In the genomic region with DNA sequence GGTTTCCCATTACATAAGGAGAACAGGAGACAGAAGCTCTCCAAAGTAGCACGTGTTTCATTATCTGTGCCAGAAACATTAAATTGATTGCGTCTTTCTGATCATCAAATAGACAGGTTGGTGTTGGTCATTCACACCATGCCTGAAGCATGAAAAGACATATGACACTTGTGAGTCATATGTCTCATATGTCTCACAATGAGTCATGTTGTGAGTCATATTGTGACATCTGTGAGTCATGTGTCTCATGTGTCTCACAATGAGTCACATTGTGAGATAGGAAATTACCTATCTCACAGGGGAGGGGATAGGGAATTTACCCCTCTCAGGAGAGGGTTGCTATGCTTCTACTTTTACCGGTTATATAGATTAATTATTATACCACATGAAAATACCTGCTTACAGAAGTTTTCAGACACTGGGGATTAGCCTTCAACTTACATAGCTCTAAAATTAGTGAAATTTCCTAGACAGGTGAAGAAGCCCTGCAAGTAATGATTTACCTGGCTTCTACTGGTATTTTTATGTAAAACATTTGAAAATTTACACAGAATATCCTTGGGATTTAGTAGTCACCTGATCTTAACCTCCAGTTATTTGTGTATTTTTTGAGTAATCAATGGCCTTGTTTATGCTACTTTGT, we compare ENCODE assay signal across 7 cellular contexts.
A peak's percentile ranks its signal among the peaks of the same experiment; 100 is the strongest.
DNase-seq lines count a peak whose midpoint lies in the region; ATAC-seq lines count a peak whose summit lies in the region.

No MANE protein-coding gene starts in this region.

- ATAC-seq in GM18520 (IDR thresholded peaks at IDR 0.05; ENCODE audit: unreplicated experiment) = peak; percentile 96
- ATAC-seq in GM21717 (IDR thresholded peaks at IDR 0.05; ENCODE audit: unreplicated experiment) = peak; percentile 87

- DNase-seq in HT-29 (ENCODE audit: low spot score) (peak; percentile 71), dermis blood vessel endothelial cell (peak; percentile 1), NCI-H82 treated with DMSO at 0.1 percent for 48 hours (lab: John Stamatoyannopoulos, UW; ENCODE audit: unreplicated experiment) (no peak), dedifferentiated amniotic fluid mesenchymal stem cell (ENCODE audit: extremely low spot score) (no peak), posterior cingulate gyrus (no peak)

- intact Hi-C loops in posterior cingulate gyrus (cut with DNase I) = no loop called here

Comparison
In these comparisons a context has a peak if more than half of its experiments do, and no peak if none do; other contexts are left out.
1. DNase-seq: peak in HT-29 (single experiment) and dermis blood vessel endothelial cell (single experiment); none in NCI-H82 treated with DMSO at 0.1 percent for 48 hours (single experiment), dedifferentiated amniotic fluid mesenchymal stem cell (single experiment) and posterior cingulate gyrus (0 of 10).